Comparison of ENCODE assay signal across 14 cellular contexts in genomic region chr16:64412578-64413280, GRCh38.
DNase-seq lines count a peak whose midpoint lies in the region; ATAC-seq, FAIRE-seq and TF ChIP-seq lines count a peak whose summit lies in the region.
"Had no signal": no experiment of that assay in that cellular context is flagged by ENCODE, and none has a peak within 500 bp of the region (broad histone marks: within the 10 kb centered on the region; RNA-seq: fewer than 3 reads in every experiment).

No MANE protein-coding gene starts in this region.

- no peak for FAIRE-seq in HTR-8/SVneo (lab: Jason Lieb, UNC)

- no peak for TF ChIP-seq CTCF in fibroblast of mammary gland (conservative IDR thresholded peaks at IDR 0.05; ENCODE audit: control insufficient read depth, insufficient read depth, low read depth, low read length)

- no peak overlapping the region for H3K4me3 ChIP-seq in fibroblast of mammary gland (ENCODE audit: control insufficient read depth, low read depth, low read length)
- H3K4me3 ChIP-seq: ovary had no signal

- ATAC-seq in SK-N-SH treated with all-trans-retinoic acid at 6 μM for 48 hours (peak; percentile 33; the same call in 2 of the 3 replicates), GM21786 (IDR thresholded peaks at IDR 0.05; ENCODE audit: unreplicated experiment) (no peak)

- peak; percentile 48 for DNase-seq in GM03348 (ENCODE audit: low spot score)
- peak; percentile 77 for DNase-seq in fibroblast of mammary gland (ENCODE audit: low read depth)
- DNase-seq in renal cortical epithelial cell (ENCODE audit: low read depth) = peak; percentile 72
- no peak for DNase-seq in stimulated activated CD4-positive, alpha-beta T cell treated with anti-CD3 and anti-CD28 coated beads, Interleukin-4, amount 100 ng/mL, for 4 hours
- DNase-seq in HTR-8/SVneo (ENCODE audit: insufficient read length, low spot score) = no peak
- DNase-seq in stimulated activated CD4-positive, alpha-beta T cell treated with anti-CD3 and anti-CD28 coated beads, Interleukin-2, amount 100 ng/mL, for 48 hours = no peak
- DNase-seq: activated naive CD4-positive, alpha-beta T cell treated with Interleukin-2 at 50 U/mL for 16 hours; erythroblast; midbrain; MV-4-11; NCI-H345; ovary had no signal

TF ChIP-seq in SK-N-SH treated with all-trans-retinoic acid at 6 μM for 48 hours, 23 proteins besides CTCF, POLR2A, EP300 and RAD21:
- TF ChIP-seq ZFP30 (CRISPR knock-in tag; IDR thresholded peaks at IDR 0.05) = no peak
- no peak for TF ChIP-seq ISL1 (CRISPR knock-in tag; IDR thresholded peaks at IDR 0.05)
- no peak for TF ChIP-seq ZNF8 (CRISPR knock-in tag; IDR thresholded peaks at IDR 0.05)
- TF ChIP-seq ZNF565 (CRISPR knock-in tag; conservative IDR thresholded peaks at IDR 0.05; ENCODE audit: low read depth) = no peak
- TF ChIP-seq RARB (CRISPR knock-in tag; IDR thresholded peaks at IDR 0.05) = no peak

Comparison
In these comparisons a context has a peak if more than half of its experiments do, and no peak if none do; other contexts are left out.
1. DNase-seq: peak in GM03348 (single experiment), fibroblast of mammary gland (single experiment) and renal cortical epithelial cell (single experiment); none in stimulated activated CD4-positive, alpha-beta T cell treated with anti-CD3 and anti-CD28 coated beads, Interleukin-4, amount 100 ng/mL, for 4 hours (0 of 2), HTR-8/SVneo (single experiment) and stimulated activated CD4-positive, alpha-beta T cell treated with anti-CD3 and anti-CD28 coated beads, Interleukin-2, amount 100 ng/mL, for 48 hours (0 of 2).